Comparison of ENCODE assay signal across 12 cellular contexts in the genomic region with DNA sequence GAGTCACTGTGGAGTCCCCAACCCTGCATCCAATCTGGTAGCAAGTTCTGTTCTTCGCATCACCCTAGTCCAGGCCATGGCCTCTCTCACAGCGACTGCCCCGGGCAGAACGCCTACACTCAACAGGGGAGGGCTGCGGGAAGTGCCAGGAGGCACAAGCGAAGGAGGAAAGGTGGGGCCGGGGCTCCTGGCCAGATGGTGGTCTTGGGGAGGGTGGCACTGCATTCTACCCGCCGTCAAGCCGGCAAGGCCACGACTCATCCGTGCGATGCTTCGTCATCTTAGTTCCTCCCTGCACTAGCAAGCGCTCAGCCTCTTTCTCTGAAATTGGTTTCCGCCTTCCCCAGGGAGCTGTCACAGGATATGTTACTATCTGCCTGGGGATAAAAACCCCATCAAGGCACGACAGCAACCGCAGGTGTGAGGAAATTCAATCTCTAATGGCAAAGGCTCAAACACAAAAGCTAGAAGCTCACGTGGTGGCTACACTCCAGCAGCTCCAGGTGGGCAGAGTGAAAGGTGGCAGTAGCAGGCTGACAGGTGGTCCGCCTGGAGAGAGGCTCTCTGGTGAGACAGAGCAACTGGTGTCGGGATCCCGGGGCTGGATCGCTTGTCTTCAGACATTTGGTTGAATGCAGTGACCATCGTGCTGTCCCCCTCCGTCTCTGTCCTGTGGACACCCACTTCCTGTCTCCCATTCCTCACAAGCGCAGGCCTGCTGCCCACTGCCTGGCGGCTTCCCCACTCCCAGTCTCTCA. TPM values are rescaled to one million over a fixed set of nuclear protein-coding genes. Genes with fewer than 3 reads are reported as not detected.
A peak's percentile ranks its signal among the peaks of the same experiment; 100 is the strongest.
DNase-seq lines count a peak whose midpoint lies in the region; ATAC-seq, FAIRE-seq and TF ChIP-seq lines count a peak whose summit lies in the region.
"Had no signal": no experiment of that assay in that cellular context is flagged by ENCODE, and none has a peak within 500 bp of the region (broad histone marks: within the 10 kb centered on the region; RNA-seq: fewer than 3 reads in every experiment).

No MANE protein-coding gene starts in this region.

- H3K36me3 Mint-ChIP-seq in natural killer cell = peaks cover 8% of the 10 kb centered on the region

- no peaks in the 10 kb centered on the region for H3K79me1 ChIP-seq in H1 (ENCODE audit: low read depth, low read length)

- H3K14ac ChIP-seq in H1 (ENCODE audit: insufficient read length) = no peak overlapping the region

- no peak overlapping the region for H3K23ac ChIP-seq in H1 (ENCODE audit: insufficient read length)

- H2BK15ac ChIP-seq in H1 (ENCODE audit: low read length) = no peak overlapping the region

- H3K4me3 Mint-ChIP-seq in natural killer cell = no peak overlapping the region
- H3K4me3 Mint-ChIP-seq: CD14-positive monocyte; dendritic cell treated with granulocyte-macrophage colony-stimulating factor and Interleukin-4, amounts not matched to agents 40 ng/mL and 50 ng/mL, for 4 days had no signal

- whole genome bisulfite sequencing in H1 (ENCODE audit: extremely low coverage in 1 of 2, insufficient coverage in 1 of 2, insufficient read length in 1 of 2, insufficient replicate concordance in 2 of 2, low coverage in 1 of 2, low lambda C conversion rate in 2 of 2, missing lambda C conversion rate in 1 of 2), 2 experiments = 89% methylated on average over 27 of the region's 27 CpGs; no CpG with 5 or more reads in 1 of the 2 experiments

- H4K5ac ChIP-seq in H1 (ENCODE audit: insufficient read length, low read depth, low read length) = no peak overlapping the region

- H3K4me2 ChIP-seq in BLaER1 treated with 17β-estradiol and CSF1 and Interleukin-3, amounts not matched to agents 10 nM and 100 nM = peak overlapping the region; percentile 62 to 87 (median 83)
- H3K4me2 ChIP-seq in H1 (ENCODE audit: insufficient read depth in 1 of 2, low read depth in 2 of 2, low read length in 2 of 2) = 0 out of 4 replicates have a peak overlapping the region, but pooled peaks of 1 of the 2 experiments have one; percentile 7

- peak; percentile 16; the same call in 1 of the 2 replicates for TF ChIP-seq POLR2A in GM12891 (IDR thresholded peaks at IDR 0.05; ENCODE audit: low read depth, low read length)
- no peak for TF ChIP-seq POLR2A in H1 (IDR thresholded peaks at IDR 0.05; ENCODE audit: control extremely low read depth in 1 of 2, low read depth in 2 of 2, low read length in 2 of 2)

- POLR2A ChIA-PET in H1 (lab: Charles Lee; ENCODE audit: partially characterized antibody) = interaction anchor here (0.8 kb wide), 1 partner anchor 67 kb away, joined by 3 read pairs; no protein-coding TSS in a partner anchor

- TF ChIP-seq CTCF in H1 (IDR thresholded peaks at IDR 0.05; ENCODE audit: control extremely low read depth in 1 of 3, insufficient read depth in 1 of 3, low read depth in 1 of 3, low read length in 3 of 3) (no peak), natural killer cell (IDR thresholded peaks at IDR 0.05) (no peak)

- peaks cover 5 to 11% (median 7%) of the 10 kb centered on the region in 11 experiments for H3K9me3 ChIP-seq in BLaER1 treated with 17β-estradiol and CSF1 and Interleukin-3, amounts not matched to agents 10 nM and 100 nM (replicated peaks in 1 of 11)
- no peaks in the 10 kb centered on the region for H3K9me3 ChIP-seq in H1 (ENCODE audit: insufficient read depth in 2 of 2, low read depth in 1 of 2, low read length in 1 of 2)

- no peak overlapping the region for H2BK120ac ChIP-seq in H1 (replicated peaks; ENCODE audit: low read depth, low read length)

- CTCF ChIA-PET in H1 (lab: Charles Lee; ENCODE audit: partially characterized antibody) = interaction anchor here (0.5 to 1.8 kb wide), 8 partner anchors 9 to 393 kb away, joined by 3 to 6 read pairs (median 3); no protein-coding TSS in a partner anchor

- H3K9me3 Mint-ChIP-seq in natural killer cell = no peaks in the 10 kb centered on the region

- peak overlapping the region in 7 of 11 experiments; percentile 6 to 44 (median 26); a peak in 7 of 22 replicates for H3K27ac ChIP-seq in BLaER1 treated with 17β-estradiol and CSF1 and Interleukin-3, amounts not matched to agents 10 nM and 100 nM
- no peak overlapping the region for H3K27ac ChIP-seq in H1 (ENCODE audit: low read depth, low read length)

- H3K79me2 ChIP-seq in H1 (ENCODE audit: control insufficient read depth in 1 of 2, insufficient read depth in 2 of 2, low read length in 2 of 2) = no peaks in the 10 kb centered on the region

- intact Hi-C loops in natural killer cell (cut with micrococcal nuclease) = no loop called here

- no peaks in the 10 kb centered on the region for H3K23me2 ChIP-seq in H1 (ENCODE audit: low read depth, low read length)

- H3K18ac ChIP-seq in H1 (ENCODE audit: extremely low read depth, low read length) = 0 out of 2 replicates have a peak overlapping the region, but pooled peaks have one; percentile 7

- no peak overlapping the region for H2AFZ ChIP-seq in H1 (ENCODE audit: low read length)

- TF ChIP-seq EP300 in H1 (IDR thresholded peaks at IDR 0.05; ENCODE audit: borderline replicate concordance in 1 of 2, low read depth in 2 of 2, low read length in 2 of 2) = no peak

- H3K4me1 ChIP-seq in BLaER1 treated with 17β-estradiol and CSF1 and Interleukin-3, amounts not matched to agents 10 nM and 100 nM = peaks cover 14 to 33% (median 25%) of the 10 kb centered on the region in 10 experiments
- H3K4me1 ChIP-seq in H1 (replicated peaks in 1 of 4; ENCODE audit: control insufficient read depth in 3 of 4, insufficient read depth in 4 of 4, low read length in 3 of 4) = peaks cover 0 to 10% (median 4%) of the 10 kb centered on the region in 4 experiments; a peak in 4 of 7 replicates

- DNase-seq in GM12891 (ENCODE audit: insufficient read length, low spot score) (no peak), NCI-H2196 (lab: John Stamatoyannopoulos, UW; ENCODE audit: unreplicated experiment) (peak; percentile 86), H1 (ENCODE audit: low read depth in 1 of 2, low spot score in 2 of 2) (no peak), LoVo (ENCODE audit: low spot score) (no peak), natural killer cell (no peak)
- DNase-seq: activated gamma-delta T cell had no signal

- no peak overlapping the region; the same call in 1 of the 2 replicates for H2BK5ac ChIP-seq in H1 (ENCODE audit: low read depth, low read length)

- H3K27ac Mint-ChIP-seq in natural killer cell = no peak overlapping the region
- H3K27ac Mint-ChIP-seq: dendritic cell treated with granulocyte-macrophage colony-stimulating factor and Interleukin-4, amounts not matched to agents 40 ng/mL and 50 ng/mL, for 4 days had no signal

- TF ChIP-seq RAD21 in H1 (IDR thresholded peaks at IDR 0.05 in 1 of 2, conservative IDR thresholded peaks at IDR 0.05 in 1 of 2; ENCODE audit: low read depth in 2 of 2, low read length in 2 of 2) = no peak

- H4K91ac ChIP-seq in H1 (replicated peaks; ENCODE audit: insufficient read length, low read length) = no peak overlapping the region

- no peak overlapping the region for H2BK20ac ChIP-seq in H1 (ENCODE audit: low read length)

- H3K4me3 ChIP-seq in BLaER1 treated with 17β-estradiol and CSF1 and Interleukin-3, amounts not matched to agents 10 nM and 100 nM = 0 out of 20 replicates have a peak overlapping the region, but pooled peaks of 1 of the 10 experiments have one; percentile 19
- H3K4me3 ChIP-seq in H1 (ENCODE audit: extremely low read depth in 1 of 4, insufficient read depth in 2 of 4, low read depth in 3 of 4, low read length in 4 of 4) = no peak overlapping the region

- no peak overlapping the region for H3K56ac ChIP-seq in H1 (replicated peaks; ENCODE audit: insufficient read length, low read depth, low read length)

- H3K4ac ChIP-seq in H1 (replicated peaks; ENCODE audit: insufficient read length, low read depth, low read length) = no peak overlapping the region

- 0 out of 22 replicates have a peak overlapping the region, but pooled peaks of 1 of the 11 experiments have one; percentile 16 for H3K9ac ChIP-seq in BLaER1 treated with 17β-estradiol and CSF1 and Interleukin-3, amounts not matched to agents 10 nM and 100 nM
- H3K9ac ChIP-seq in H1 (replicated peaks in 1 of 4; ENCODE audit: extremely low read depth in 1 of 4, low read depth in 3 of 4, low read length in 3 of 4) = no peak overlapping the region; a peak in 1 of 7 replicates

- H3K36me3 ChIP-seq in BLaER1 treated with 17β-estradiol and CSF1 and Interleukin-3, amounts not matched to agents 10 nM and 100 nM = peaks cover 27 to 45% (median 38%) of the 10 kb centered on the region in 11 experiments
- peaks cover 0 to 17% (median 2%) of the 10 kb centered on the region in 4 experiments; a peak in 5 of 8 replicates for H3K36me3 ChIP-seq in H1 (ENCODE audit: control insufficient read depth in 2 of 4, insufficient read depth in 4 of 4, low read length in 3 of 4)

- no peaks in the 10 kb centered on the region for H3K27me3 Mint-ChIP-seq in natural killer cell (ENCODE audit: low read depth in 2 of 2)

- H2AK5ac ChIP-seq in H1 (ENCODE audit: low read depth, low read length) = no peak overlapping the region

- ATAC-seq in GM19463 (IDR thresholded peaks at IDR 0.05; ENCODE audit: unreplicated experiment) (no peak), HG03280 (IDR thresholded peaks at IDR 0.05; ENCODE audit: unreplicated experiment) (no peak), natural killer cell (no peak)

- no peaks in the 10 kb centered on the region for H3K4me1 Mint-ChIP-seq in natural killer cell
- H3K4me1 Mint-ChIP-seq: CD14-positive monocyte had no signal

- no peak for FAIRE-seq in GM12891 (lab: Jason Lieb, UNC)
- no peak for FAIRE-seq in H1 (lab: Jason Lieb, UNC)
- FAIRE-seq: GM19239 had no signal

- H4K20me1 ChIP-seq in BLaER1 treated with 17β-estradiol and CSF1 and Interleukin-3, amounts not matched to agents 10 nM and 100 nM = peaks cover 18 to 69% (median 46%) of the 10 kb centered on the region in 11 experiments; a peak in 20 of 22 replicates
- peaks cover 0 to 2% of the 10 kb centered on the region in 2 experiments for H4K20me1 ChIP-seq in H1 (replicated peaks in 1 of 2; ENCODE audit: control insufficient read depth in 1 of 2, insufficient read depth in 2 of 2, low read length in 2 of 2)

- no peak overlapping the region for H4K8ac ChIP-seq in H1 (ENCODE audit: extremely low read depth, insufficient read depth, low read length)

- H2BK12ac ChIP-seq in H1 (ENCODE audit: low read depth, low read length) = peak overlapping the region; percentile 28; the same call in 1 of the 2 replicates

- H3K27me3 ChIP-seq in BLaER1 treated with 17β-estradiol and CSF1 and Interleukin-3, amounts not matched to agents 10 nM and 100 nM = peaks cover 0 to 59% (median 48%) of the 10 kb centered on the region in 11 experiments; a peak in 17 of 22 replicates
- no peaks in the 10 kb centered on the region for H3K27me3 ChIP-seq in H1 (replicated peaks in 1 of 4; ENCODE audit: control insufficient read depth in 3 of 4, extremely low read depth in 1 of 4, insufficient read depth in 3 of 4, low read length in 3 of 4)

RNA-seq across cellular contexts. Expression of gene ACADS, which starts 34.1 kb away (rescaled TPM):
- 16.9 TPM for polyA plus RNA-seq in GM12891 (2012; ENCODE audit: low read depth, missing spikeins)
- total RNA-seq in H1 (2021; fragmentation: NEBNext Ultra II Directional; extraction: Animal tissue kit (Norgen Biotek cat#: 25700)) = 3.9 and 4.9 TPM in 2 replicates
- polyA plus RNA-seq in H1 (2011; rRNA removed) = 7.5 and 8.7 TPM in 2 replicates
- 8.2 TPM for polyA plus RNA-seq in H1 (2011; cell fraction: cytosol; rRNA removed)
- polyA plus RNA-seq in H1 (2011; cell fraction: nucleus; rRNA removed) = 11.5 TPM
- polyA plus RNA-seq in H1 (2012, experiment 1 of 2) = 3.4 to 8.5 TPM (median 6.3 TPM) in 4 replicates
- polyA plus RNA-seq in H1 (2012, experiment 2 of 2) = 4.5 TPM
- polyA plus RNA-seq in H1 (2013, experiment 1 of 2) = 2.9 TPM
- 2.5 TPM for polyA plus RNA-seq in H1 (2013, experiment 2 of 2)
- polyA minus RNA-seq in H1 (2011; rRNA and poly(A)+ RNA removed) = 1.3 and 2.9 TPM in 2 replicates
- polyA minus RNA-seq in H1 (2011; cell fraction: cytosol; rRNA and poly(A)+ RNA removed) = 3.9 TPM
- polyA minus RNA-seq in H1 (2011; cell fraction: nucleus; rRNA and poly(A)+ RNA removed) = 3.2 TPM
- 10 to 100 TPM; 14.9 to 18.6 (median 15.5) TPM for total RNA-seq in natural killer cell

RNA-seq across cellular contexts. Expression of gene UNC119B, which starts 49.5 kb away (rescaled TPM):
- polyA plus RNA-seq in GM12891 (2012; ENCODE audit: low read depth, missing spikeins) = 16.4 TPM
- 50.1 and 51.9 TPM in 2 replicates for total RNA-seq in H1 (2021; fragmentation: NEBNext Ultra II Directional; extraction: Animal tissue kit (Norgen Biotek cat#: 25700))
- polyA plus RNA-seq in H1 (2011; rRNA removed) = 40.5 and 40.6 TPM in 2 replicates
- polyA plus RNA-seq in H1 (2011; cell fraction: cytosol; rRNA removed) = 51.3 TPM
- 36.7 TPM for polyA plus RNA-seq in H1 (2011; cell fraction: nucleus; rRNA removed)
- polyA plus RNA-seq in H1 (2012, experiment 1 of 2) = 39.9 to 51.9 TPM (median 44.9 TPM) in 4 replicates
- polyA plus RNA-seq in H1 (2012, experiment 2 of 2) = 18.4 TPM
- polyA plus RNA-seq in H1 (2013, experiment 1 of 2) = 22.7 TPM
- polyA plus RNA-seq in H1 (2013, experiment 2 of 2) = 21.6 TPM
- polyA minus RNA-seq in H1 (2011; rRNA and poly(A)+ RNA removed) = 59.9 and 64.9 TPM in 2 replicates
- polyA minus RNA-seq in H1 (2011; cell fraction: cytosol; rRNA and poly(A)+ RNA removed) = 33.0 TPM
- 28.7 TPM for polyA minus RNA-seq in H1 (2011; cell fraction: nucleus; rRNA and poly(A)+ RNA removed)
- 10 to 100 TPM; 10.7 to 11.6 (median 11.6) TPM for total RNA-seq in natural killer cell
